Comparison of ENCODE assay signal across 8 cellular contexts in genomic region chr5:115209279-115209678, GRCh38. TPM values are rescaled to one million over a fixed set of nuclear protein-coding genes. Genes with fewer than 3 reads are reported as not detected.
DNase-seq lines count a peak whose midpoint lies in the region; ATAC-seq and TF ChIP-seq lines count a peak whose summit lies in the region.

No MANE protein-coding gene starts in this region.

- no peaks in the 10 kb centered on the region for H3K27me3 ChIP-seq in BLaER1 treated with 17β-estradiol and CSF1 and Interleukin-3, amounts not matched to agents 10 nM and 100 nM
- H3K27me3 ChIP-seq in colonic mucosa = no peaks in the 10 kb centered on the region

- no peak overlapping the region for H3K4me3 Mint-ChIP-seq in activated CD4-positive, alpha-beta memory T cell treated with anti-CD3 and anti-CD28 coated beads for 36 hours
- peak overlapping the region in 3 of 8 donors; percentile 32 to 80 (median 42) for H3K4me3 Mint-ChIP-seq in naive B cell

- TF ChIP-seq CTCF in colonic mucosa (IDR thresholded peaks at IDR 0.05) = no peak

- no peaks in the 10 kb centered on the region for H3K27me3 Mint-ChIP-seq in activated CD4-positive, alpha-beta memory T cell treated with anti-CD3 and anti-CD28 coated beads for 36 hours
- no peaks in the 10 kb centered on the region for H3K27me3 Mint-ChIP-seq in naive B cell

- no peaks in the 10 kb centered on the region for H3K9me3 Mint-ChIP-seq in activated CD4-positive, alpha-beta memory T cell treated with anti-CD3 and anti-CD28 coated beads for 36 hours
- H3K9me3 Mint-ChIP-seq in naive B cell = no peaks in the 10 kb centered on the region

- no peaks in the 10 kb centered on the region for H3K9me3 ChIP-seq in BLaER1 treated with 17β-estradiol and CSF1 and Interleukin-3, amounts not matched to agents 10 nM and 100 nM (replicated peaks in 1 of 11)
- no peaks in the 10 kb centered on the region for H3K9me3 ChIP-seq in colonic mucosa

- H3K4me2 ChIP-seq in BLaER1 treated with 17β-estradiol and CSF1 and Interleukin-3, amounts not matched to agents 10 nM and 100 nM = peak overlapping the region; percentile 20 to 84 (median 68); a peak in 18 of 22 replicates

- POLR2A ChIA-PET in activated CD4-positive, alpha-beta memory T cell treated with anti-CD3 and anti-CD28 coated beads for 36 hours (lab: Charles Lee) = interaction anchor here (1.0 to 1.2 kb wide), 2 partner anchors 53 to 169 kb away, joined by 3 to 4 read pairs; partner anchors contain the start of gene PGGT1B

- peak; percentile 66 for DNase-seq in activated CD4-positive, alpha-beta memory T cell treated with anti-CD3 and anti-CD28 coated beads for 36 hours
- peak; percentile 87 for DNase-seq in naive B cell
- DNase-seq in colonic mucosa = no peak
- no peak for DNase-seq in SW 1271 (lab: John Stamatoyannopoulos, UW)
- DNase-seq in SW480 (ENCODE audit: low spot score) = no peak

- H3K4me3 ChIP-seq in BLaER1 treated with 17β-estradiol and CSF1 and Interleukin-3, amounts not matched to agents 10 nM and 100 nM = no peak overlapping the region
- H3K4me3 ChIP-seq in colonic mucosa = no peak overlapping the region

- peaks cover 15% of the 10 kb centered on the region for H3K36me3 Mint-ChIP-seq in activated CD4-positive, alpha-beta memory T cell treated with anti-CD3 and anti-CD28 coated beads for 36 hours
- peaks cover 0 to 7% of the 10 kb centered on the region in 2 donors for H3K36me3 Mint-ChIP-seq in naive B cell

- peak; percentile 100 for ATAC-seq in GM19372 (IDR thresholded peaks at IDR 0.05; ENCODE audit: low read depth, unreplicated experiment)
- peak; percentile 99 for ATAC-seq in HG03432 (IDR thresholded peaks at IDR 0.05; ENCODE audit: unreplicated experiment)
- ATAC-seq in naive B cell (ENCODE audit: low read depth in 2 of 2) = peak; percentile 96

- H3K4me1 Mint-ChIP-seq in activated CD4-positive, alpha-beta memory T cell treated with anti-CD3 and anti-CD28 coated beads for 36 hours (ENCODE audit: low read depth) = peaks cover 9% of the 10 kb centered on the region
- H3K4me1 Mint-ChIP-seq in naive B cell = peaks cover 12 to 17% (median 13%) of the 10 kb centered on the region in 3 donors

- peaks cover 13 to 37% (median 21%) of the 10 kb centered on the region in 10 experiments; a peak in 19 of 20 replicates for H3K4me1 ChIP-seq in BLaER1 treated with 17β-estradiol and CSF1 and Interleukin-3, amounts not matched to agents 10 nM and 100 nM
- no peaks in the 10 kb centered on the region for H3K4me1 ChIP-seq in colonic mucosa

- peaks cover 12 to 33% (median 19%) of the 10 kb centered on the region in 11 experiments; a peak in 21 of 22 replicates for H3K36me3 ChIP-seq in BLaER1 treated with 17β-estradiol and CSF1 and Interleukin-3, amounts not matched to agents 10 nM and 100 nM
- H3K36me3 ChIP-seq in colonic mucosa = no peaks in the 10 kb centered on the region

- H3K27ac Mint-ChIP-seq in activated CD4-positive, alpha-beta memory T cell treated with anti-CD3 and anti-CD28 coated beads for 36 hours = no peak overlapping the region
- peak overlapping the region in 5 of 6 donors; percentile 47 to 93 (median 91) for H3K27ac Mint-ChIP-seq in naive B cell

- no peaks in the 10 kb centered on the region for H4K20me1 ChIP-seq in BLaER1 treated with 17β-estradiol and CSF1 and Interleukin-3, amounts not matched to agents 10 nM and 100 nM

- CTCF ChIA-PET in activated CD4-positive, alpha-beta memory T cell treated with anti-CD3 and anti-CD28 coated beads for 36 hours (lab: Charles Lee) = no interaction called here

- intact Hi-C loops in activated CD4-positive, alpha-beta memory T cell treated with anti-CD3 and anti-CD28 coated beads for 36 hours (cut with micrococcal nuclease) = loop anchor here (1.0 to 2.0 kb wide), 3 partner anchors 24 to 51 kb away; no protein-coding TSS in a partner anchor
- intact Hi-C loops in colonic mucosa (cut with DNase I) = no loop called here

- H3K9ac ChIP-seq in BLaER1 treated with 17β-estradiol and CSF1 and Interleukin-3, amounts not matched to agents 10 nM and 100 nM = peak overlapping the region in 10 of 11 experiments; percentile 20 to 66 (median 48); a peak in 11 of 22 replicates
- no peak overlapping the region for H3K9ac ChIP-seq in colonic mucosa (ENCODE audit: low read depth in 2 of 2, low read length in 2 of 2)

- H3K27ac ChIP-seq in BLaER1 treated with 17β-estradiol and CSF1 and Interleukin-3, amounts not matched to agents 10 nM and 100 nM = peak overlapping the region in 10 of 11 experiments; percentile 65 to 80 (median 72); a peak in 19 of 22 replicates
- no peak overlapping the region for H3K27ac ChIP-seq in colonic mucosa

RNA-seq across cellular contexts. Expression of gene TRIM36, which starts 39.6 kb away (rescaled TPM):
- total RNA-seq in activated CD4-positive, alpha-beta memory T cell treated with anti-CD3 and anti-CD28 coated beads for 36 hours = not detected
- under 1 TPM in 1 of 6 donors, not detected in 5; 0.45 TPM for polyA plus RNA-seq in naive B cell (ENCODE audit: low read depth in 6 of 6)
- total RNA-seq in colonic mucosa = 10 to 100 TPM; 26.3 to 26.9 TPM

RNA-seq across cellular contexts. Expression of gene PGGT1B, which starts 53.4 kb away (rescaled TPM):
- total RNA-seq in activated CD4-positive, alpha-beta memory T cell treated with anti-CD3 and anti-CD28 coated beads for 36 hours = 10 to 100 TPM; 38.7 TPM
- polyA plus RNA-seq in naive B cell (ENCODE audit: low read depth in 6 of 6) = 10 to 100 TPM; 23.2 to 56.5 (median 34.4) TPM
- total RNA-seq in colonic mucosa = 10 to 100 TPM; 73.6 to 92.0 TPM

Comparison
In these comparisons a context has a peak if more than half of its experiments do, and no peak if none do; other contexts are left out.
1. H3K9ac ChIP-seq: peak in BLaER1 treated with 17β-estradiol and CSF1 and Interleukin-3, amounts not matched to agents 10 nM and 100 nM (10 of 11); none in colonic mucosa (0 of 2).
2. DNase-seq: peak in activated CD4-positive, alpha-beta memory T cell treated with anti-CD3 and anti-CD28 coated beads for 36 hours (single experiment) and naive B cell (single experiment); none in colonic mucosa (single experiment), SW 1271 (0 of 2) and SW480 (single experiment).
3. RNA of gene TRIM36, which starts 39.6 kb away (total RNA-seq): 26.3 to 26.9 TPM in colonic mucosa; not detected in activated CD4-positive, alpha-beta memory T cell treated with anti-CD3 and anti-CD28 coated beads for 36 hours; every median in the first group is over 10 times any median in the second.
4. Peak in every context shown above with its lines, with median percentiles within 50 percentile points of each other: ATAC-seq.